In the genomic region with DNA sequence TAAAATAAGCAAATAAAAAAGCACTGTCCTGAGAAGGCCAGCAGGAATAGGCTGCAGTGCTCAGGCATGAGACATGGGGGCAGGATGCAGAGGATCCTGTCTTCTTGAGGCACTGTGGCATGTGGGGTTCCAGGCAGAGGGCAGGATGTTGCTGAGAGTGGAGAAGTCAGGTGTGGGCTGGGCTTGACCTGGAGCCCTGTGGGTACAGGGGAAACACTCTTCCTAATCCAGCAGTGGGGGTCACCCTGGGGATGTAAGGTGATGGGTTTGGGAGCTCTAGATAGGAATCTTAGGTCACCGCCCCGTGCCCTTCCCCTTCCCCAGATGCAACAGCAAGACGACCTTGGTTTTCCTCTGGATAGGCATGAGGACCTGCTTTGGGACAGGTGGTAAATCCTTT, we compare ENCODE assay signal across 2 cellular contexts.
TF ChIP-seq lines count a peak whose summit lies in the region.

No MANE protein-coding gene starts in this region.

TF ChIP-seq in K562, 482 proteins besides CTCF, POLR2A, EP300 and RAD21 (continues in another document):
- TF ChIP-seq, protein P1, sequence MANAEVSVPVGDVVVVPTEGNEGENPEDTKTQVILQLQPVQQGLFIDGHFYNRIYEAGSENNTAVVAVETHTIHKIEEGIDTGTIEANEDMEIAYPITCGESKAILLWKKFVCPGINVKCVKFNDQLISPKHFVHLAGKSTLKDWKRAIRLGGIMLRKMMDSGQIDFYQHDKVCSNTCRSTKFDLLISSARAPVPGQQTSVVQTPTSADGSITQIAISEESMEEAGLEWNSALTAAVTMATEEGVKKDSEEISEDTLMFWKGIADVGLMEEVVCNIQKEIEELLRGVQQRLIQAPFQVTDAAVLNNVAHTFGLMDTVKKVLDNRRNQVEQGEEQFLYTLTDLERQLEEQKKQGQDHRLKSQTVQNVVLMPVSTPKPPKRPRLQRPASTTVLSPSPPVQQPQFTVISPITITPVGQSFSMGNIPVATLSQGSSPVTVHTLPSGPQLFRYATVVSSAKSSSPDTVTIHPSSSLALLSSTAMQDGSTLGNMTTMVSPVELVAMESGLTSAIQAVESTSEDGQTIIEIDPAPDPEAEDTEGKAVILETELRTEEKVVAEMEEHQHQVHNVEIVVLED (CRISPR knock-in tag; IDR thresholded peaks at IDR 0.05), result no peak
- TF ChIP-seq CCNT2 (IDR thresholded peaks at IDR 0.05; ENCODE audit: borderline replicate concordance, extremely low read depth, insufficient read length, low read depth, low read length) (no peak), CEBPG (CRISPR knock-in tag; IDR thresholded peaks at IDR 0.05) (no peak), CEBPG (tag; conservative IDR thresholded peaks at IDR 0.05 in 1 of 2, IDR thresholded peaks at IDR 0.05 in 1 of 2) (no peak), ZNF830 (CRISPR knock-in tag; IDR thresholded peaks at IDR 0.05) (no peak), ESRRB (CRISPR knock-in tag; IDR thresholded peaks at IDR 0.05; ENCODE audit: borderline replicate concordance) (no peak), CEBPB (tag; IDR thresholded peaks at IDR 0.05) (no peak), KLF6 (CRISPR knock-in tag; IDR thresholded peaks at IDR 0.05; ENCODE audit: borderline replicate concordance) (no peak), ZNF3 (CRISPR knock-in tag; IDR thresholded peaks at IDR 0.05) (no peak), RBM39 (optimal IDR thresholded peaks at IDR 0.05; ENCODE audit: low read depth, low read length) (no peak), RBFOX2 (IDR thresholded peaks at IDR 0.05; ENCODE audit: low read depth, low read length) (no peak), SMARCE1 (IDR thresholded peaks at IDR 0.05) (no peak), TBL1XR1 (IDR thresholded peaks at IDR 0.05; ENCODE audit: low read length in 2 of 2) (no peak)
- TF ChIP-seq, protein P2, sequence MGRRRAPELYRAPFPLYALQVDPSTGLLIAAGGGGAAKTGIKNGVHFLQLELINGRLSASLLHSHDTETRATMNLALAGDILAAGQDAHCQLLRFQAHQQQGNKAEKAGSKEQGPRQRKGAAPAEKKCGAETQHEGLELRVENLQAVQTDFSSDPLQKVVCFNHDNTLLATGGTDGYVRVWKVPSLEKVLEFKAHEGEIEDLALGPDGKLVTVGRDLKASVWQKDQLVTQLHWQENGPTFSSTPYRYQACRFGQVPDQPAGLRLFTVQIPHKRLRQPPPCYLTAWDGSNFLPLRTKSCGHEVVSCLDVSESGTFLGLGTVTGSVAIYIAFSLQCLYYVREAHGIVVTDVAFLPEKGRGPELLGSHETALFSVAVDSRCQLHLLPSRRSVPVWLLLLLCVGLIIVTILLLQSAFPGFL (CRISPR knock-in tag; IDR thresholded peaks at IDR 0.05), result no peak
- TF ChIP-seq, protein P3, sequence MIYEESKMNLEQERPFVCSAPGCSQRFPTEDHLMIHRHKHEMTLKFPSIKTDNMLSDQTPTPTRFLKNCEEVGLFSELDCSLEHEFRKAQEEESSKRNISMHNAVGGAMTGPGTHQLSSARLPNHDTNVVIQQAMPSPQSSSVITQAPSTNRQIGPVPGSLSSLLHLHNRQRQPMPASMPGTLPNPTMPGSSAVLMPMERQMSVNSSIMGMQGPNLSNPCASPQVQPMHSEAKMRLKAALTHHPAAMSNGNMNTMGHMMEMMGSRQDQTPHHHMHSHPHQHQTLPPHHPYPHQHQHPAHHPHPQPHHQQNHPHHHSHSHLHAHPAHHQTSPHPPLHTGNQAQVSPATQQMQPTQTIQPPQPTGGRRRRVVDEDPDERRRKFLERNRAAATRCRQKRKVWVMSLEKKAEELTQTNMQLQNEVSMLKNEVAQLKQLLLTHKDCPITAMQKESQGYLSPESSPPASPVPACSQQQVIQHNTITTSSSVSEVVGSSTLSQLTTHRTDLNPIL (CRISPR knock-in tag; IDR thresholded peaks at IDR 0.05), result no peak
- TF ChIP-seq, protein P4, sequence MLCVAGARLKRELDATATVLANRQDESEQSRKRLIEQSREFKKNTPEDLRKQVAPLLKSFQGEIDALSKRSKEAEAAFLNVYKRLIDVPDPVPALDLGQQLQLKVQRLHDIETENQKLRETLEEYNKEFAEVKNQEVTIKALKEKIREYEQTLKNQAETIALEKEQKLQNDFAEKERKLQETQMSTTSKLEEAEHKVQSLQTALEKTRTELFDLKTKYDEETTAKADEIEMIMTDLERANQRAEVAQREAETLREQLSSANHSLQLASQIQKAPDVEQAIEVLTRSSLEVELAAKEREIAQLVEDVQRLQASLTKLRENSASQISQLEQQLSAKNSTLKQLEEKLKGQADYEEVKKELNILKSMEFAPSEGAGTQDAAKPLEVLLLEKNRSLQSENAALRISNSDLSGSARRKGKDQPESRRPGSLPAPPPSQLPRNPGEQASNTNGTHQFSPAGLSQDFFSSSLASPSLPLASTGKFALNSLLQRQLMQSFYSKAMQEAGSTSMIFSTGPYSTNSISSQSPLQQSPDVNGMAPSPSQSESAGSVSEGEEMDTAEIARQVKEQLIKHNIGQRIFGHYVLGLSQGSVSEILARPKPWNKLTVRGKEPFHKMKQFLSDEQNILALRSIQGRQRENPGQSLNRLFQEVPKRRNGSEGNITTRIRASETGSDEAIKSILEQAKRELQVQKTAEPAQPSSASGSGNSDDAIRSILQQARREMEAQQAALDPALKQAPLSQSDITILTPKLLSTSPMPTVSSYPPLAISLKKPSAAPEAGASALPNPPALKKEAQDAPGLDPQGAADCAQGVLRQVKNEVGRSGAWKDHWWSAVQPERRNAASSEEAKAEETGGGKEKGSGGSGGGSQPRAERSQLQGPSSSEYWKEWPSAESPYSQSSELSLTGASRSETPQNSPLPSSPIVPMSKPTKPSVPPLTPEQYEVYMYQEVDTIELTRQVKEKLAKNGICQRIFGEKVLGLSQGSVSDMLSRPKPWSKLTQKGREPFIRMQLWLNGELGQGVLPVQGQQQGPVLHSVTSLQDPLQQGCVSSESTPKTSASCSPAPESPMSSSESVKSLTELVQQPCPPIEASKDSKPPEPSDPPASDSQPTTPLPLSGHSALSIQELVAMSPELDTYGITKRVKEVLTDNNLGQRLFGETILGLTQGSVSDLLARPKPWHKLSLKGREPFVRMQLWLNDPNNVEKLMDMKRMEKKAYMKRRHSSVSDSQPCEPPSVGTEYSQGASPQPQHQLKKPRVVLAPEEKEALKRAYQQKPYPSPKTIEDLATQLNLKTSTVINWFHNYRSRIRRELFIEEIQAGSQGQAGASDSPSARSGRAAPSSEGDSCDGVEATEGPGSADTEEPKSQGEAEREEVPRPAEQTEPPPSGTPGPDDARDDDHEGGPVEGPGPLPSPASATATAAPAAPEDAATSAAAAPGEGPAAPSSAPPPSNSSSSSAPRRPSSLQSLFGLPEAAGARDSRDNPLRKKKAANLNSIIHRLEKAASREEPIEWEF (CRISPR knock-in tag; IDR thresholded peaks at IDR 0.05), result no peak
- TF ChIP-seq, protein P5, sequence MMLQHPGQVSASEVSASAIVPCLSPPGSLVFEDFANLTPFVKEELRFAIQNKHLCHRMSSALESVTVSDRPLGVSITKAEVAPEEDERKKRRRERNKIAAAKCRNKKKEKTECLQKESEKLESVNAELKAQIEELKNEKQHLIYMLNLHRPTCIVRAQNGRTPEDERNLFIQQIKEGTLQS (IDR thresholded peaks at IDR 0.05), result no peak
- TF ChIP-seq, protein P5 (CRISPR knock-in tag; conservative IDR thresholded peaks at IDR 0.05), result no peak
- TF ChIP-seq, protein P6, sequence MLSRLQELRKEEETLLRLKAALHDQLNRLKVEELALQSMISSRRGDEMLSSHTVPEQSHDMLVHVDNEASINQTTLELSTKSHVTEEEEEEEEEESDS (CRISPR knock-in tag; IDR thresholded peaks at IDR 0.05), result no peak

TF ChIP-seq in WTC11, 78 proteins besides CTCF, POLR2A, EP300 and RAD21 (continues in another document):
- TF ChIP-seq, protein P7, sequence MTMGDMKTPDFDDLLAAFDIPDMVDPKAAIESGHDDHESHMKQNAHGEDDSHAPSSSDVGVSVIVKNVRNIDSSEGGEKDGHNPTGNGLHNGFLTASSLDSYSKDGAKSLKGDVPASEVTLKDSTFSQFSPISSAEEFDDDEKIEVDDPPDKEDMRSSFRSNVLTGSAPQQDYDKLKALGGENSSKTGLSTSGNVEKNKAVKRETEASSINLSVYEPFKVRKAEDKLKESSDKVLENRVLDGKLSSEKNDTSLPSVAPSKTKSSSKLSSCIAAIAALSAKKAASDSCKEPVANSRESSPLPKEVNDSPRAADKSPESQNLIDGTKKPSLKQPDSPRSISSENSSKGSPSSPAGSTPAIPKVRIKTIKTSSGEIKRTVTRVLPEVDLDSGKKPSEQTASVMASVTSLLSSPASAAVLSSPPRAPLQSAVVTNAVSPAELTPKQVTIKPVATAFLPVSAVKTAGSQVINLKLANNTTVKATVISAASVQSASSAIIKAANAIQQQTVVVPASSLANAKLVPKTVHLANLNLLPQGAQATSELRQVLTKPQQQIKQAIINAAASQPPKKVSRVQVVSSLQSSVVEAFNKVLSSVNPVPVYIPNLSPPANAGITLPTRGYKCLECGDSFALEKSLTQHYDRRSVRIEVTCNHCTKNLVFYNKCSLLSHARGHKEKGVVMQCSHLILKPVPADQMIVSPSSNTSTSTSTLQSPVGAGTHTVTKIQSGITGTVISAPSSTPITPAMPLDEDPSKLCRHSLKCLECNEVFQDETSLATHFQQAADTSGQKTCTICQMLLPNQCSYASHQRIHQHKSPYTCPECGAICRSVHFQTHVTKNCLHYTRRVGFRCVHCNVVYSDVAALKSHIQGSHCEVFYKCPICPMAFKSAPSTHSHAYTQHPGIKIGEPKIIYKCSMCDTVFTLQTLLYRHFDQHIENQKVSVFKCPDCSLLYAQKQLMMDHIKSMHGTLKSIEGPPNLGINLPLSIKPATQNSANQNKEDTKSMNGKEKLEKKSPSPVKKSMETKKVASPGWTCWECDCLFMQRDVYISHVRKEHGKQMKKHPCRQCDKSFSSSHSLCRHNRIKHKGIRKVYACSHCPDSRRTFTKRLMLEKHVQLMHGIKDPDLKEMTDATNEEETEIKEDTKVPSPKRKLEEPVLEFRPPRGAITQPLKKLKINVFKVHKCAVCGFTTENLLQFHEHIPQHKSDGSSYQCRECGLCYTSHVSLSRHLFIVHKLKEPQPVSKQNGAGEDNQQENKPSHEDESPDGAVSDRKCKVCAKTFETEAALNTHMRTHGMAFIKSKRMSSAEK (CRISPR knock-in tag; IDR thresholded peaks at IDR 0.05; ENCODE audit: borderline replicate concordance), result no peak
- TF ChIP-seq, protein P8, sequence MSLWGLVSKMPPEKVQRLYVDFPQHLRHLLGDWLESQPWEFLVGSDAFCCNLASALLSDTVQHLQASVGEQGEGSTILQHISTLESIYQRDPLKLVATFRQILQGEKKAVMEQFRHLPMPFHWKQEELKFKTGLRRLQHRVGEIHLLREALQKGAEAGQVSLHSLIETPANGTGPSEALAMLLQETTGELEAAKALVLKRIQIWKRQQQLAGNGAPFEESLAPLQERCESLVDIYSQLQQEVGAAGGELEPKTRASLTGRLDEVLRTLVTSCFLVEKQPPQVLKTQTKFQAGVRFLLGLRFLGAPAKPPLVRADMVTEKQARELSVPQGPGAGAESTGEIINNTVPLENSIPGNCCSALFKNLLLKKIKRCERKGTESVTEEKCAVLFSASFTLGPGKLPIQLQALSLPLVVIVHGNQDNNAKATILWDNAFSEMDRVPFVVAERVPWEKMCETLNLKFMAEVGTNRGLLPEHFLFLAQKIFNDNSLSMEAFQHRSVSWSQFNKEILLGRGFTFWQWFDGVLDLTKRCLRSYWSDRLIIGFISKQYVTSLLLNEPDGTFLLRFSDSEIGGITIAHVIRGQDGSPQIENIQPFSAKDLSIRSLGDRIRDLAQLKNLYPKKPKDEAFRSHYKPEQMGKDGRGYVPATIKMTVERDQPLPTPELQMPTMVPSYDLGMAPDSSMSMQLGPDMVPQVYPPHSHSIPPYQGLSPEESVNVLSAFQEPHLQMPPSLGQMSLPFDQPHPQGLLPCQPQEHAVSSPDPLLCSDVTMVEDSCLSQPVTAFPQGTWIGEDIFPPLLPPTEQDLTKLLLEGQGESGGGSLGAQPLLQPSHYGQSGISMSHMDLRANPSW (CRISPR knock-in tag; conservative IDR thresholded peaks at IDR 0.05; ENCODE audit: low read depth), result no peak
- TF ChIP-seq NFATC4 (CRISPR knock-in tag; IDR thresholded peaks at IDR 0.05) (no peak), GRHL2 (CRISPR knock-in tag; IDR thresholded peaks at IDR 0.05; ENCODE audit: insufficient replicate concordance, severe bottlenecking) (no peak), SMAD4 (CRISPR knock-in tag; IDR thresholded peaks at IDR 0.05) (no peak), OVOL2 (CRISPR knock-in tag; IDR thresholded peaks at IDR 0.05; ENCODE audit: borderline replicate concordance) (no peak)
- TF ChIP-seq, protein P9, sequence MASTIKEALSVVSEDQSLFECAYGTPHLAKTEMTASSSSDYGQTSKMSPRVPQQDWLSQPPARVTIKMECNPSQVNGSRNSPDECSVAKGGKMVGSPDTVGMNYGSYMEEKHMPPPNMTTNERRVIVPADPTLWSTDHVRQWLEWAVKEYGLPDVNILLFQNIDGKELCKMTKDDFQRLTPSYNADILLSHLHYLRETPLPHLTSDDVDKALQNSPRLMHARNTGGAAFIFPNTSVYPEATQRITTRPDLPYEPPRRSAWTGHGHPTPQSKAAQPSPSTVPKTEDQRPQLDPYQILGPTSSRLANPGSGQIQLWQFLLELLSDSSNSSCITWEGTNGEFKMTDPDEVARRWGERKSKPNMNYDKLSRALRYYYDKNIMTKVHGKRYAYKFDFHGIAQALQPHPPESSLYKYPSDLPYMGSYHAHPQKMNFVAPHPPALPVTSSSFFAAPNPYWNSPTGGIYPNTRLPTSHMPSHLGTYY (CRISPR knock-in tag; IDR thresholded peaks at IDR 0.05), result no peak
- TF ChIP-seq, protein P10, sequence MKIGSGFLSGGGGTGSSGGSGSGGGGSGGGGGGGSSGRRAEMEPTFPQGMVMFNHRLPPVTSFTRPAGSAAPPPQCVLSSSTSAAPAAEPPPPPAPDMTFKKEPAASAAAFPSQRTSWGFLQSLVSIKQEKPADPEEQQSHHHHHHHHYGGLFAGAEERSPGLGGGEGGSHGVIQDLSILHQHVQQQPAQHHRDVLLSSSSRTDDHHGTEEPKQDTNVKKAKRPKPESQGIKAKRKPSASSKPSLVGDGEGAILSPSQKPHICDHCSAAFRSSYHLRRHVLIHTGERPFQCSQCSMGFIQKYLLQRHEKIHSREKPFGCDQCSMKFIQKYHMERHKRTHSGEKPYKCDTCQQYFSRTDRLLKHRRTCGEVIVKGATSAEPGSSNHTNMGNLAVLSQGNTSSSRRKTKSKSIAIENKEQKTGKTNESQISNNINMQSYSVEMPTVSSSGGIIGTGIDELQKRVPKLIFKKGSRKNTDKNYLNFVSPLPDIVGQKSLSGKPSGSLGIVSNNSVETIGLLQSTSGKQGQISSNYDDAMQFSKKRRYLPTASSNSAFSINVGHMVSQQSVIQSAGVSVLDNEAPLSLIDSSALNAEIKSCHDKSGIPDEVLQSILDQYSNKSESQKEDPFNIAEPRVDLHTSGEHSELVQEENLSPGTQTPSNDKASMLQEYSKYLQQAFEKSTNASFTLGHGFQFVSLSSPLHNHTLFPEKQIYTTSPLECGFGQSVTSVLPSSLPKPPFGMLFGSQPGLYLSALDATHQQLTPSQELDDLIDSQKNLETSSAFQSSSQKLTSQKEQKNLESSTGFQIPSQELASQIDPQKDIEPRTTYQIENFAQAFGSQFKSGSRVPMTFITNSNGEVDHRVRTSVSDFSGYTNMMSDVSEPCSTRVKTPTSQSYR (CRISPR knock-in tag; IDR thresholded peaks at IDR 0.05), result no peak
- TF ChIP-seq, protein P11, sequence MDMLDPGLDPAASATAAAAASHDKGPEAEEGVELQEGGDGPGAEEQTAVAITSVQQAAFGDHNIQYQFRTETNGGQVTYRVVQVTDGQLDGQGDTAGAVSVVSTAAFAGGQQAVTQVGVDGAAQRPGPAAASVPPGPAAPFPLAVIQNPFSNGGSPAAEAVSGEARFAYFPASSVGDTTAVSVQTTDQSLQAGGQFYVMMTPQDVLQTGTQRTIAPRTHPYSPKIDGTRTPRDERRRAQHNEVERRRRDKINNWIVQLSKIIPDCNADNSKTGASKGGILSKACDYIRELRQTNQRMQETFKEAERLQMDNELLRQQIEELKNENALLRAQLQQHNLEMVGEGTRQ (CRISPR knock-in tag; IDR thresholded peaks at IDR 0.05), result no peak
- TF ChIP-seq, protein P12, sequence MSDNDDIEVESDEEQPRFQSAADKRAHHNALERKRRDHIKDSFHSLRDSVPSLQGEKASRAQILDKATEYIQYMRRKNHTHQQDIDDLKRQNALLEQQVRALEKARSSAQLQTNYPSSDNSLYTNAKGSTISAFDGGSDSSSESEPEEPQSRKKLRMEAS (CRISPR knock-in tag; IDR thresholded peaks at IDR 0.05), result no peak
